In the genomic region with DNA sequence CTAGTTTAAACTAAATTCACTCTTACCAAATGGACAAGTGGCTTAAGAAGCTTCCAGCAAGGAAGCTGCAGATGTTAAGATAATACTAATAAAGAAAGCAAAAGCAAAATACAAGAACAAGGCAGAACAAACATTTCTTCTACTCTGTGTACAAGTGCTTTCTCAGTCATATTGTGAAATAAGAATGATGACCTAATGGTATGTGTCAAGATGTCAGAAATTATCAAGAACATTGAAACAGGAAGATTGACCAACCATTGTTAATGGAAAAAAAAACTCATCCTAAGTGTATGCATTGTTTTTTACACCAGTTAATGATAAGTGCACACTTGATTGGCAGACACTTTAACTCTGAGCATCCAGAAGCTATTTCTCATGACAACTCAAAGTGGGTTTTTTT, we compare ENCODE assay signal across 12 cellular contexts.
DNase-seq lines count a peak whose midpoint lies in the region; ATAC-seq and TF ChIP-seq lines count a peak whose summit lies in the region.
"Had no signal": no experiment of that assay in that cellular context is flagged by ENCODE, and none has a peak within 500 bp of the region (broad histone marks: within the 10 kb centered on the region; RNA-seq: fewer than 3 reads in every experiment).

No MANE protein-coding gene starts in this region.

- H3K4me2 ChIP-seq in smooth muscle cell, result no peak overlapping the region

- peak; percentile 92 for ATAC-seq in GM18868 (IDR thresholded peaks at IDR 0.05; ENCODE audit: unreplicated experiment)
- peak; percentile 57 for ATAC-seq in GM21737 (IDR thresholded peaks at IDR 0.05; ENCODE audit: unreplicated experiment)
- peak; percentile 97 for ATAC-seq in HG03432 (IDR thresholded peaks at IDR 0.05; ENCODE audit: unreplicated experiment)
- ATAC-seq in GM19328 (IDR thresholded peaks at IDR 0.05; ENCODE audit: unreplicated experiment), result no peak
- ATAC-seq: naive thymus-derived CD4-positive, alpha-beta T cell had no signal

- DNase-seq in iris pigment epithelial cell (ENCODE audit: low read depth), result peak; percentile 20
- no peak for DNase-seq in smooth muscle cell (lab: John Stamatoyannopoulos, UW; ENCODE audit: unreplicated experiment)
- no peak for DNase-seq in effector memory CD4-positive, alpha-beta T cell
- DNase-seq: activated CD4-positive, alpha-beta T cell treated with anti-CD3 and anti-CD28 coated beads, Interleukin-2, amount 10 ng/mL, durations not matched to agents 24 days and 14 days; Calu3; naive thymus-derived CD4-positive, alpha-beta T cell; NCI-H446; SHP77 treated with DMSO at 0.1 percent for 48 hours had no signal

- no peaks in the 10 kb centered on the region for H3F3A ChIP-seq in smooth muscle cell (ENCODE audit: low read depth)

- no peaks in the 10 kb centered on the region for H3K36me3 ChIP-seq in smooth muscle cell (ENCODE audit: low read depth)
- H3K36me3 ChIP-seq in effector memory CD4-positive, alpha-beta T cell (ENCODE audit: control insufficient read depth, insufficient read depth, low read length), result no peaks in the 10 kb centered on the region

- H4K20me1 ChIP-seq in smooth muscle cell (ENCODE audit: low read depth), result no peaks in the 10 kb centered on the region

- no peak overlapping the region for H2AFZ ChIP-seq in smooth muscle cell (ENCODE audit: low read depth)

- H3K27ac ChIP-seq in smooth muscle cell (ENCODE audit: low read depth), result no peak overlapping the region
- no peak overlapping the region for H3K27ac ChIP-seq in effector memory CD4-positive, alpha-beta T cell (ENCODE audit: insufficient read depth, low read length, poor library complexity, severe bottlenecking)

- no peaks in the 10 kb centered on the region for H3K4me1 ChIP-seq in smooth muscle cell (ENCODE audit: low read depth)
- no peaks in the 10 kb centered on the region for H3K4me1 ChIP-seq in effector memory CD4-positive, alpha-beta T cell (ENCODE audit: control insufficient read depth, insufficient read depth, low read length, poor library complexity, severe bottlenecking)

- no peak overlapping the region for H3K4me3 ChIP-seq in smooth muscle cell
- no peak overlapping the region for H3K4me3 ChIP-seq in effector memory CD4-positive, alpha-beta T cell (ENCODE audit: insufficient read depth, low read depth, low read length, poor library complexity, severe bottlenecking)

- no peak overlapping the region for H3K9ac ChIP-seq in smooth muscle cell (ENCODE audit: low read depth)

- no peak for TF ChIP-seq CTCF in smooth muscle cell (IDR thresholded peaks at IDR 0.05; ENCODE audit: borderline replicate concordance, insufficient read depth, poor library complexity, severe bottlenecking)

- H3K27me3 ChIP-seq in smooth muscle cell (ENCODE audit: low read depth), result no peaks in the 10 kb centered on the region
- no peaks in the 10 kb centered on the region for H3K27me3 ChIP-seq in effector memory CD4-positive, alpha-beta T cell (replicated peaks; ENCODE audit: control insufficient read depth, insufficient read depth, low read length, poor library complexity, severe bottlenecking)

- no peaks in the 10 kb centered on the region for H3K9me3 ChIP-seq in smooth muscle cell (replicated peaks; ENCODE audit: low read depth)
- no peaks in the 10 kb centered on the region for H3K9me3 ChIP-seq in effector memory CD4-positive, alpha-beta T cell (ENCODE audit: control insufficient read depth, low read length)

- no peaks in the 10 kb centered on the region for H3K79me2 ChIP-seq in smooth muscle cell (ENCODE audit: low read depth)
